Comparison of ENCODE assay signal across 1 cellular context in genomic region chr9:128339761-128340690, GRCh38.
TF ChIP-seq lines count a peak whose summit lies in the region.

TSS of gene SLC27A4 (plus strand) at chr9:128340527. CDS start at chr9:128343133, 2,606 bp downstream.

TF ChIP-seq in HepG2, 621 proteins besides CTCF, POLR2A, EP300 and RAD21 (continued from another document and continues in another):
- TF ChIP-seq ZNF503 (CRISPR knock-in tag; IDR thresholded peaks at IDR 0.05) (no peak), NFIB (CRISPR knock-in tag; IDR thresholded peaks at IDR 0.05; ENCODE audit: borderline replicate concordance) (no peak), ZNF367 (CRISPR knock-in tag; IDR thresholded peaks at IDR 0.05; ENCODE audit: borderline replicate concordance) (no peak), ELK4 (CRISPR knock-in tag; IDR thresholded peaks at IDR 0.05; ENCODE audit: borderline replicate concordance) (no peak), GPBP1L1 (CRISPR knock-in tag; IDR thresholded peaks at IDR 0.05) (no peak), JARID2 (CRISPR knock-in tag; IDR thresholded peaks at IDR 0.05; ENCODE audit: insufficient replicate concordance) (no peak), CREM (IDR thresholded peaks at IDR 0.05) (no peak), CREM (CRISPR knock-in tag; IDR thresholded peaks at IDR 0.05) (no peak), CHD4 (IDR thresholded peaks at IDR 0.05; ENCODE audit: borderline replicate concordance, low read length) (0 out of 2 replicates have a peak, but pooled peaks have one; percentile 27), ZNF747 (CRISPR knock-in tag; IDR thresholded peaks at IDR 0.05; ENCODE audit: borderline replicate concordance) (peak; percentile 59; the same call in 1 of the 2 replicates), SMAD3 (CRISPR knock-in tag; IDR thresholded peaks at IDR 0.05) (peak; percentile 48; the same call in 1 of the 2 replicates), EHMT2 (IDR thresholded peaks at IDR 0.05; ENCODE audit: borderline replicate concordance, low read depth, low read length) (peak; percentile 25; the same call in 1 of the 2 replicates), NPAS2 (CRISPR knock-in tag; IDR thresholded peaks at IDR 0.05; ENCODE audit: borderline replicate concordance) (no peak), SPEN (CRISPR knock-in tag; IDR thresholded peaks at IDR 0.05; ENCODE audit: low read depth) (no peak; the same call in 1 of the 2 replicates), ZNF251 (CRISPR knock-in tag; IDR thresholded peaks at IDR 0.05) (0 out of 2 replicates have a peak, but pooled peaks have one; percentile 56), GLI4 (CRISPR knock-in tag; IDR thresholded peaks at IDR 0.05; ENCODE audit: borderline replicate concordance) (no peak), POGZ (CRISPR knock-in tag; IDR thresholded peaks at IDR 0.05) (peak; percentile 58), ZNF7 (CRISPR knock-in tag; IDR thresholded peaks at IDR 0.05) (no peak), MLXIP (CRISPR knock-in tag; IDR thresholded peaks at IDR 0.05; ENCODE audit: borderline replicate concordance) (no peak), NCOA2 (CRISPR knock-in tag; IDR thresholded peaks at IDR 0.05) (no peak), ZNF674 (CRISPR knock-in tag; IDR thresholded peaks at IDR 0.05; ENCODE audit: low read depth) (no peak; the same call in 1 of the 2 replicates), CREBL2 (CRISPR knock-in tag; IDR thresholded peaks at IDR 0.05; ENCODE audit: borderline replicate concordance) (no peak), ZNF781 (CRISPR knock-in tag; IDR thresholded peaks at IDR 0.05; ENCODE audit: borderline replicate concordance, not compliant biosample characterization) (peak; percentile 31), ZNF670 (CRISPR knock-in tag; IDR thresholded peaks at IDR 0.05; ENCODE audit: borderline replicate concordance) (no peak), MBNL3 (CRISPR knock-in tag; conservative IDR thresholded peaks at IDR 0.05) (no peak), U2AF1 (optimal IDR thresholded peaks at IDR 0.05; ENCODE audit: low read depth, low read length) (no peak), ETV6 (CRISPR knock-in tag; conservative IDR thresholded peaks at IDR 0.05) (no peak), ZNF512B (CRISPR knock-in tag; IDR thresholded peaks at IDR 0.05; ENCODE audit: borderline replicate concordance) (no peak), ZNF3 (CRISPR knock-in tag; IDR thresholded peaks at IDR 0.05) (no peak), TIGD3 (CRISPR knock-in tag; IDR thresholded peaks at IDR 0.05; ENCODE audit: borderline replicate concordance) (no peak), ZNF446 (CRISPR knock-in tag; IDR thresholded peaks at IDR 0.05) (no peak; the same call in 1 of the 2 replicates), ZNF431 (CRISPR knock-in tag; IDR thresholded peaks at IDR 0.05; ENCODE audit: borderline replicate concordance, low read depth) (no peak), AKAP8 (CRISPR knock-in tag; IDR thresholded peaks at IDR 0.05) (no peak), FLYWCH1 (CRISPR knock-in tag; IDR thresholded peaks at IDR 0.05) (no peak), ZNF776 (CRISPR knock-in tag; IDR thresholded peaks at IDR 0.05) (peak; percentile 68; the same call in 1 of the 2 replicates), ZNF510 (CRISPR knock-in tag; IDR thresholded peaks at IDR 0.05; ENCODE audit: low read depth) (no peak), GZF1 (CRISPR knock-in tag; IDR thresholded peaks at IDR 0.05) (no peak), ZNF878 (CRISPR knock-in tag; IDR thresholded peaks at IDR 0.05) (peak; percentile 68; the same call in 1 of the 2 replicates), ZNF232 (CRISPR knock-in tag; IDR thresholded peaks at IDR 0.05; ENCODE audit: borderline replicate concordance) (no peak), KIAA2018 (CRISPR knock-in tag; IDR thresholded peaks at IDR 0.05; ENCODE audit: borderline replicate concordance) (no peak), BCL6 (CRISPR knock-in tag; IDR thresholded peaks at IDR 0.05) (peak; percentile 12; the same call in 1 of the 2 replicates), ZSCAN29 (CRISPR knock-in tag; conservative IDR thresholded peaks at IDR 0.05) (no peak; the same call in 1 of the 2 replicates), ZNF615 (CRISPR knock-in tag; IDR thresholded peaks at IDR 0.05; ENCODE audit: borderline replicate concordance) (no peak), HDAC2 (CRISPR knock-in tag; IDR thresholded peaks at IDR 0.05) (peak; percentile 58), REPIN1 (CRISPR knock-in tag; IDR thresholded peaks at IDR 0.05; ENCODE audit: borderline replicate concordance, low read depth) (peak; percentile 44; the same call in 1 of the 2 replicates)
